Comparison of ENCODE assay signal across 1 cellular context in the genomic region with DNA sequence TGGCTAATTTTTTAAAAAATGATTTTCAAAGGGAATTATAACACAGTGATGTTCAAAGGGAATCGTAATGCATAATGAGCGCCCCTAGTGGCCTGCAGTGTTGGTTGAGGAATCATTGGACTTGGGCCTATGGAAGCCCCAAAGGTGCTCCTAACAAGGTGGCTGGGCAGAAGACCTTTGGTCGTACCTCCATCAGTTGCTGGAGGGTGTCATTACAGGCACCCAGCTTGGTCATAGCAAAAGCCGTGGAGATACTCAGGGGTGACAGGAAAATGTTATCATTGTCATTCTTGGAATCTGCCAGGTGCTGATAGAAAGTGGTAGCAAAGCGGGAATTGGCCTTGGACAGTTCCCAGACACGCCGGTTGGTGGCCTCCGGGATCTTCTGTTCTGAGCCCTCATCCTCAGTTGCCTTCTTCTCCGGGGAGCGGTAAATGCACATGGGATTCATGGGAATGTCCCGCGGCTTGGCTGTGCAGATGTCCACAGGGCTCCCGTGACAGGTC.
TF ChIP-seq lines count a peak whose summit lies in the region.

No MANE protein-coding gene starts in this region.

TF ChIP-seq in endothelial cell of umbilical vein, 7 proteins besides CTCF, POLR2A, EP300 and RAD21 (continued from another document):
- no peak for TF ChIP-seq POLR2AphosphoS5 (IDR thresholded peaks at IDR 0.05; ENCODE audit: insufficient read depth, low read depth, low read length)
- TF ChIP-seq MYC (IDR thresholded peaks at IDR 0.05; ENCODE audit: low read depth, low read length) = no peak
